Comparison of ENCODE assay signal across 15 cellular contexts in genomic region chr14:69325646-69326265, GRCh38.
DNase-seq lines count a peak whose midpoint lies in the region; ATAC-seq and TF ChIP-seq lines count a peak whose summit lies in the region.
"Had no signal": no experiment of that assay in that cellular context is flagged by ENCODE, and none has a peak within 500 bp of the region (broad histone marks: within the 10 kb centered on the region; RNA-seq: fewer than 3 reads in every experiment).

No MANE protein-coding gene starts in this region.

- TF ChIP-seq CTCF in HCT116 (IDR thresholded peaks at IDR 0.05 in 2 of 3, conservative IDR thresholded peaks at IDR 0.05 in 1 of 3; ENCODE audit: borderline replicate concordance in 1 of 3, insufficient read depth in 1 of 3, low read depth in 2 of 3, low read length in 2 of 3): peak in 2 of 3 experiments; percentile 22 to 35; a peak in 2 of 6 replicates
- TF ChIP-seq CTCF in WTC11 (IDR thresholded peaks at IDR 0.05): no peak
- no peak for TF ChIP-seq CTCF in right lobe of liver (IDR thresholded peaks at IDR 0.05)

- H3K9me3 Mint-ChIP-seq in WTC11: no peaks in the 10 kb centered on the region
- H3K9me3 Mint-ChIP-seq: activated T-cell treated with anti-CD3 and anti-CD28 coated beads, Interleukin-2, amount 50 U/mL, for 72 hours had no signal

- ATAC-seq in HCT116 (peak; percentile 96), WTC11 (peak; percentile 77), right lobe of liver (no peak), Right ventricle myocardium inferior (no peak)
- ATAC-seq: activated T-cell treated with anti-CD3 and anti-CD28 coated beads, Interleukin-2, amount 50 U/mL, for 72 hours; gastroesophageal sphincter had no signal

- no peaks in the 10 kb centered on the region for H3K9me2 ChIP-seq in HCT116 (ENCODE audit: insufficient read depth)

- 88% methylated on average over 5 of the region's 7 CpGs for WGBS in right lobe of liver (ENCODE audit: insufficient coverage, low coverage, low lambda C conversion rate, missing lambda C conversion rate)

- H3K36me3 ChIP-seq in HCT116 (ENCODE audit: control insufficient read depth in 1 of 2, insufficient read depth in 2 of 2, low read length in 2 of 2) (no peaks in the 10 kb centered on the region), right lobe of liver (no peaks in the 10 kb centered on the region)
- H3K36me3 ChIP-seq: ascending aorta, gastroesophageal sphincter had no signal

- H3K27ac Mint-ChIP-seq in WTC11: no peak overlapping the region
- H3K27ac Mint-ChIP-seq: activated T-cell treated with anti-CD3 and anti-CD28 coated beads, Interleukin-2, amount 50 U/mL, for 72 hours had no signal

- H3K36me3 Mint-ChIP-seq in WTC11: no peaks in the 10 kb centered on the region

- no peaks in the 10 kb centered on the region for H3K27me3 ChIP-seq in HCT116 (ENCODE audit: insufficient read depth, low read length)
- H3K27me3 ChIP-seq in right lobe of liver: no peaks in the 10 kb centered on the region
- H3K27me3 ChIP-seq: ascending aorta, gastroesophageal sphincter had no signal

- no peak for TF ChIP-seq RAD21 in HCT116 (IDR thresholded peaks at IDR 0.05; ENCODE audit: low read depth)

- no peak overlapping the region for H2AFZ ChIP-seq in HCT116 (ENCODE audit: low read depth, low read length, poor library complexity, severe bottlenecking)

- POLR2A ChIA-PET in HCT116 (lab: Charles Lee) (no interaction called here), WTC11 (lab: Charles Lee) (no interaction called here)

- peaks cover 8% of the 10 kb centered on the region for H3K4me1 Mint-ChIP-seq in WTC11

- TF ChIP-seq POLR2A in HCT116 (IDR thresholded peaks at IDR 0.05; ENCODE audit: borderline replicate concordance, extremely low read depth, insufficient read depth, insufficient read length) (no peak), right lobe of liver (IDR thresholded peaks at IDR 0.05) (no peak)

- H3K4me3 Mint-ChIP-seq in WTC11: no peak overlapping the region
- H3K4me3 Mint-ChIP-seq: activated T-cell treated with anti-CD3 and anti-CD28 coated beads, Interleukin-2, amount 50 U/mL, for 72 hours had no signal

- intact Hi-C loops in HCT116 (cut with micrococcal nuclease): no loop called here
- intact Hi-C loops in right lobe of liver (cut with DNase I): no loop called here
- intact Hi-C loops in Right ventricle myocardium inferior (cut with DNase I): no loop called here

- DNase-seq in ELR (ENCODE audit: low read depth): peak; percentile 16
- no peak for DNase-seq in HCT116 (ENCODE audit: low read depth, low spot score)
- DNase-seq in WTC11 (ENCODE audit: low spot score): peak; percentile 28
- peak in 2 of 3 donors; percentile 10 to 33 for DNase-seq in right lobe of liver
- DNase-seq in middle frontal gyrus (ENCODE audit: extremely low spot score, low spot score): no peak
- DNase-seq in Right ventricle myocardium inferior (ENCODE audit: missing footprints): no peak
- DNase-seq in NK-92 treated with Interleukin-12 subunit alpha and Interleukin-12 subunit beta, amount 100 ng/mL, for 24 hours (lab: John Stamatoyannopoulos, UW): no peak
- no peak for DNase-seq in NCI-H82 treated with DMSO at 0.1 percent for 48 hours (lab: John Stamatoyannopoulos, UW; ENCODE audit: unreplicated experiment)
- DNase-seq: activated T-cell treated with anti-CD3 and anti-CD28 coated beads, Interleukin-2, amount 50 U/mL, for 72 hours; GDM1; NCI-H2029 treated with DMSO at 0.1 percent for 48 hours; stimulated activated CD4-positive, alpha-beta T cell treated with anti-CD3 and anti-CD28 coated beads, Interleukin-4, amount 100 ng/mL, for 4 hours; stimulated activated naive CD4-positive, alpha-beta T cell treated with Interleukin-2 at 50 U/mL for 16 hours had no signal

- H3K4me3 ChIP-seq in HCT116 (replicated peaks in 1 of 2; ENCODE audit: low read depth in 1 of 2, low read length in 2 of 2): no peak overlapping the region
- H3K4me3 ChIP-seq in right lobe of liver: no peak overlapping the region
- H3K4me3 ChIP-seq: ascending aorta, gastroesophageal sphincter had no signal

- no TSS peak for BruUV-seq in HCT116 (replicated peaks; lab: Mats Ljungman, UMichigan)

- H3K9ac ChIP-seq in HCT116 (ENCODE audit: low read length): no peak overlapping the region

- RAD21 ChIA-PET in HCT116 (lab: Charles Lee; ENCODE audit: low non-redundant PET in 1 of 2, low total read pairs in 2 of 2, uncharacterized antibody in 2 of 2, unreplicated experiment in 2 of 2): no interaction called here

- CTCF ChIA-PET in HCT116 (lab: Charles Lee) (no interaction called here), WTC11 (lab: Charles Lee) (interaction anchor here (0.5 to 2.0 kb wide), 5 partner anchors 16 to 563 kb away, joined by 3 to 11 read pairs (median 4); no protein-coding TSS in a partner anchor)

- H4K20me1 ChIP-seq in HCT116 (ENCODE audit: insufficient read depth): no peaks in the 10 kb centered on the region

- no peaks in the 10 kb centered on the region for H3K79me2 ChIP-seq in HCT116 (ENCODE audit: insufficient read depth, low read length)

- H3K27ac ChIP-seq in HCT116 (ENCODE audit: low read depth, low read length) (no peak overlapping the region), right lobe of liver (no peak overlapping the region)
- H3K27ac ChIP-seq: ascending aorta, gastroesophageal sphincter had no signal

- H3K4me2 ChIP-seq in HCT116 (ENCODE audit: low read length): no peak overlapping the region

- no peaks in the 10 kb centered on the region for H3K27me3 Mint-ChIP-seq in WTC11 (ENCODE audit: low read depth)

- H3K4me1 ChIP-seq in HCT116 (ENCODE audit: control insufficient read depth in 1 of 2, insufficient read depth in 2 of 2, low read length in 2 of 2) (no peaks in the 10 kb centered on the region), right lobe of liver (no peaks in the 10 kb centered on the region)
- H3K4me1 ChIP-seq: ascending aorta, gastroesophageal sphincter had no signal

- H3K9me3 ChIP-seq in HCT116 (ENCODE audit: control insufficient read depth in 1 of 2, insufficient read depth in 1 of 2, low read depth in 1 of 2, low read length in 2 of 2) (no peaks in the 10 kb centered on the region), right lobe of liver (no peaks in the 10 kb centered on the region)
- H3K9me3 ChIP-seq: ascending aorta, gastroesophageal sphincter had no signal

TF ChIP-seq in HCT116, 20 proteins besides CTCF, POLR2A, EP300 and RAD21:
- TF ChIP-seq CBX3 (IDR thresholded peaks at IDR 0.05; ENCODE audit: low read depth): no peak
- TF ChIP-seq POLR2AphosphoS5 (IDR thresholded peaks at IDR 0.05; ENCODE audit: low read depth, low read length): no peak
- TF ChIP-seq EZH2phosphoT487 (IDR thresholded peaks at IDR 0.05; ENCODE audit: borderline replicate concordance): no peak

TF ChIP-seq in WTC11, 78 proteins besides CTCF, POLR2A, EP300 and RAD21 (continues in another document):
- TF ChIP-seq NR1H2 (CRISPR knock-in tag; IDR thresholded peaks at IDR 0.05) (no peak), ZNF138 (CRISPR knock-in tag; conservative IDR thresholded peaks at IDR 0.05) (no peak), USF2 (CRISPR knock-in tag; IDR thresholded peaks at IDR 0.05) (no peak), IRF2 (CRISPR knock-in tag; IDR thresholded peaks at IDR 0.05; ENCODE audit: borderline replicate concordance, low read depth) (no peak), FOXP4 (CRISPR knock-in tag; IDR thresholded peaks at IDR 0.05) (no peak), IRF1 (CRISPR knock-in tag; IDR thresholded peaks at IDR 0.05) (no peak)

Comparison
In these comparisons a context has a peak if more than half of its experiments do, and no peak if none do; other contexts are left out.
1. DNase-seq: peak in ELR (single experiment), WTC11 (single experiment) and right lobe of liver (2 of 3); none in HCT116 (single experiment), middle frontal gyrus (single experiment), Right ventricle myocardium inferior (single experiment), NK-92 treated with Interleukin-12 subunit alpha and Interleukin-12 subunit beta, amount 100 ng/mL, for 24 hours (single experiment) and NCI-H82 treated with DMSO at 0.1 percent for 48 hours (single experiment).
2. ATAC-seq: peak in HCT116 (single experiment) and WTC11 (single experiment); none in right lobe of liver (0 of 4) and Right ventricle myocardium inferior (single experiment).
3. CTCF ChIP-seq: peak in HCT116 (2 of 3); none in WTC11 (single experiment) and right lobe of liver (0 of 4).